Comparison of ENCODE assay signal across 11 cellular contexts in the genomic region with DNA sequence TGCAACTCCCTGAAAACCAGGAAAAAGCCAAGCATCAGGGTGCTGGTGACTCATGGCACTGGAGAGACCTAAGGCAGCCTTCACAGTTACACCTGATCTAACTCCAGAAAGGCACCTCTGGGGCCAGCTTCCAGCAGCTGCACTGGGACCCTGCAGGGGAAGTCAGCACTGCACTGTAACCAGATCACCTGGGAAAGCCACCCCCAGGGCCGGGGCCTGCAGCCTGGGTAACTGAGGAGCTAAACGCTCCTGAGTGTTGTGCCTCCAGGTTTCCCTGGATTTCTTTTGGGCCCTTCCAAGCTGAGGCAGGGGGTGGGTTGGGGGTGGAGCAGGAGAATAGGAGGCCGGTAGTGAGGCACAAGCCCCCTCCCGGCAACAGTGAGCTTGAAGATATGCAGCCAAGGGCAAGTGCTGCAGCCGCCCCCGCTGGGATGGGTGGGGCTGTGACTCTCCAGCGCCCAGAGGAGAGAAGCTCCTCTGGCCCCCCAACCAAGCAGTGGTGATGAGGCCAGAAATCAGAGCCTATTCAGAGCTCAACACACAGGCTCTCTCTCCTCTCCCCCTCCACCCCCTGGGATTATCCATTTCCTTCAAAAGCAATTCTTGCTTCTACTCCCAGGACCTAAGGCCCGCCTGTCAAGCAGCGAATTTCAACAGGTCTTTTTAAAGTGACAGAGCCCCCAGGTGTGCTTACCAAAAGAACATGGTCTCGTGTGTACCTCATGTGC. TPM values are rescaled to one million over a fixed set of nuclear protein-coding genes. Genes with fewer than 3 reads are reported as not detected.
DNase-seq lines count a peak whose midpoint lies in the region; ATAC-seq, FAIRE-seq and TF ChIP-seq lines count a peak whose summit lies in the region.
"Had no signal": no experiment of that assay in that cellular context is flagged by ENCODE, and none has a peak within 500 bp of the region (broad histone marks: within the 10 kb centered on the region; RNA-seq: fewer than 3 reads in every experiment).

No MANE protein-coding gene starts in this region.

- H3K4me3 ChIP-seq in GM23338 (peak overlapping the region; percentile 85), cardiac fibroblast (replicated peaks in 1 of 2; ENCODE audit: low read depth in 2 of 2, low read length in 2 of 2) (peak overlapping the region; percentile 72 to 91), kidney (ENCODE audit: low read length in 2 of 2) (peak overlapping the region; percentile 24 to 66), skeletal muscle tissue (ENCODE audit: low read length in 3 of 3) (peak overlapping the region; percentile 74 to 89 (median 86))

- peaks cover 49% of the 10 kb centered on the region for H3K36me3 Mint-ChIP-seq in GM23338 (ENCODE audit: low read depth)

- H3K4me1 Mint-ChIP-seq in GM23338 = peaks cover 66% of the 10 kb centered on the region

- no peak for FAIRE-seq in kidney (lab: Jason Lieb, UNC)

- ATAC-seq in GM23338 = peak; percentile 22

- no peak overlapping the region for H2AFZ ChIP-seq in GM23338

- H3K27me3 Mint-ChIP-seq in GM23338 (ENCODE audit: insufficient read depth, low read depth, poor library complexity) = peaks cover 22% of the 10 kb centered on the region

- peak; percentile 68 for DNase-seq in GM23338 (ENCODE audit: low spot score)
- DNase-seq in cardiac fibroblast (ENCODE audit: low read depth in 2 of 2) = peak in 1 of 2 donors; percentile 12
- peak; percentile 69 for DNase-seq in kidney
- DNase-seq in effector CD8-positive, alpha-beta T cell (lab: John Stamatoyannopoulos, UW) = no peak
- no peak for DNase-seq in NCI-H187 treated with DMSO at 0.1 percent for 48 hours (lab: John Stamatoyannopoulos, UW)
- DNase-seq in KG1 (lab: John Stamatoyannopoulos, UW) = no peak
- DNase-seq in HT-29 (ENCODE audit: low spot score) = no peak
- DNase-seq: NCI-H2029 treated with DMSO at 0.1 percent for 48 hours had no signal

- no peak for TF ChIP-seq CTCF in GM23338 (conservative IDR thresholded peaks at IDR 0.05; ENCODE audit: low read depth in 2 of 2)
- no peak for TF ChIP-seq CTCF in cardiac fibroblast (IDR thresholded peaks at IDR 0.05; ENCODE audit: low read depth, low read length)
- TF ChIP-seq CTCF in kidney (IDR thresholded peaks at IDR 0.05; ENCODE audit: borderline replicate concordance, extremely low read depth, insufficient read depth) = no peak

- H3K79me2 ChIP-seq in GM23338 (replicated peaks; ENCODE audit: insufficient read depth) = peaks cover 66% of the 10 kb centered on the region

- peaks cover 3% of the 10 kb centered on the region; the same call in 2 of the 3 replicates for H3K9me3 Mint-ChIP-seq in GM23338
- H3K9me3 Mint-ChIP-seq: activated T-helper 2 cell treated with anti-CD3 and anti-CD28 coated beads, Interferon-gamma antibody, Interleukin-2, Interleukin-4, amounts not matched to agents 10 μg/mL and 5 μg/mL and 100 μg/mL, durations not matched to agents 14 hours and 24 hours and 36 hours had no signal

- peak overlapping the region; percentile 95 for H3K27ac ChIP-seq in GM23338 (ENCODE audit: low read depth)
- peak overlapping the region in 1 of 2 donors; percentile 43 for H3K27ac ChIP-seq in kidney (ENCODE audit: low read depth in 2 of 2, low read length in 2 of 2)
- peak overlapping the region; percentile 81 for H3K27ac ChIP-seq in skeletal muscle tissue (ENCODE audit: low read depth, low read length)

- H3F3A ChIP-seq in GM23338 (replicated peaks; ENCODE audit: low read depth) = peaks cover 6% of the 10 kb centered on the region; the same call in 1 of the 2 replicates

- peak overlapping the region; percentile 88 for H3K27ac Mint-ChIP-seq in GM23338
- H3K27ac Mint-ChIP-seq: activated T-helper 2 cell treated with anti-CD3 and anti-CD28 coated beads, Interferon-gamma antibody, Interleukin-2, Interleukin-4, amounts not matched to agents 10 μg/mL and 5 μg/mL and 100 μg/mL, durations not matched to agents 14 hours and 24 hours and 36 hours had no signal

- intact Hi-C loops in kidney (cut with DNase I) = loop anchor here (5.0 kb wide), 1 partner anchor 695 kb away; no protein-coding TSS in a partner anchor

- H3K4me3 Mint-ChIP-seq in GM23338 = peak overlapping the region; percentile 84

- H3K36me3 ChIP-seq in GM23338 (ENCODE audit: insufficient read depth) (peaks cover 15% of the 10 kb centered on the region), kidney (ENCODE audit: control insufficient read depth in 1 of 2, insufficient read depth in 2 of 2, low read length in 2 of 2) (no peaks in the 10 kb centered on the region), skeletal muscle tissue (ENCODE audit: control insufficient read depth in 3 of 3, insufficient read depth in 3 of 3, low read length in 3 of 3) (peaks cover 20 to 28% (median 21%) of the 10 kb centered on the region in 3 donors)

- H3K27me3 ChIP-seq in GM23338 (ENCODE audit: insufficient read depth) = peaks cover 34% of the 10 kb centered on the region
- H3K27me3 ChIP-seq in skeletal muscle tissue (ENCODE audit: control insufficient read depth in 3 of 3, insufficient read depth in 3 of 3, low read length in 3 of 3) = no peaks in the 10 kb centered on the region

- H3K4me2 ChIP-seq in GM23338 = peak overlapping the region; percentile 96

- no peaks in the 10 kb centered on the region for H3K9me2 ChIP-seq in GM23338 (ENCODE audit: insufficient read depth)

- H3K4me1 ChIP-seq in GM23338 (ENCODE audit: insufficient read depth) (peaks cover 36% of the 10 kb centered on the region), kidney (ENCODE audit: control insufficient read depth in 1 of 2, insufficient read depth in 1 of 2, low read depth in 1 of 2, low read length in 2 of 2) (peaks cover 0 to 5% of the 10 kb centered on the region in 2 donors), skeletal muscle tissue (ENCODE audit: control insufficient read depth in 3 of 3, insufficient read depth in 3 of 3, low read length in 3 of 3) (peaks cover 54 to 64% (median 63%) of the 10 kb centered on the region in 3 donors)

- no peaks in the 10 kb centered on the region for H4K20me1 ChIP-seq in GM23338 (replicated peaks; ENCODE audit: insufficient read depth)

- H3K9me3 ChIP-seq in kidney (ENCODE audit: control insufficient read depth in 1 of 2, low read length in 2 of 2) = no peaks in the 10 kb centered on the region
- H3K9me3 ChIP-seq in skeletal muscle tissue (ENCODE audit: control insufficient read depth in 3 of 3, low read length in 3 of 3) = no peaks in the 10 kb centered on the region
- H3K9me3 ChIP-seq: Peyer's patch had no signal

- H3K9ac ChIP-seq in kidney (ENCODE audit: low read length in 2 of 2) (peak overlapping the region in 1 of 2 donors; percentile 61), skeletal muscle tissue (ENCODE audit: low read depth in 1 of 3, low read length in 3 of 3) (peak overlapping the region; percentile 81 to 93 (median 89))

TF ChIP-seq in GM23338, 12 proteins besides CTCF, POLR2A, EP300 and RAD21 (continues in another document):
- TF ChIP-seq EZH2 (IDR thresholded peaks at IDR 0.05; ENCODE audit: low read depth, unreplicated experiment) = no peak
- TF ChIP-seq NANOG (IDR thresholded peaks at IDR 0.05; ENCODE audit: borderline replicate concordance) = no peak
- no peak for TF ChIP-seq POLR2AphosphoS5 (IDR thresholded peaks at IDR 0.05; ENCODE audit: low read depth)
- no peak for TF ChIP-seq REST (IDR thresholded peaks at IDR 0.05; ENCODE audit: unreplicated experiment)
- no peak for TF ChIP-seq ZNF331 (CRISPR knock-in tag; IDR thresholded peaks at IDR 0.05; ENCODE audit: low read depth)
- no peak for TF ChIP-seq JUNB (IDR thresholded peaks at IDR 0.05; ENCODE audit: unreplicated experiment)

RNA-seq across cellular contexts. Expression of gene CXCL12, which starts 2.6 kb away (rescaled TPM):
- 47.3 and 53.8 TPM in 2 replicates for total RNA-seq in GM23338 (2014; rRNA removed; shearing (Covaris generic))
- polyA plus RNA-seq in GM23338 (2016; fragmentation: Nextera tagmentation; extraction: Ambion mirVana) (58.5 and 63.7 TPM in 2 replicates), kidney (ENCODE audit: insufficient read depth, low read depth, low replicate concordance) (111 TPM)
- total RNA-seq in kidney (99.5 TPM), skeletal muscle tissue (83.5 TPM)
- total RNA-seq in HT-29 (2014; rRNA removed; shearing (Covaris generic)) = not detected in 2 replicates
- total RNA-seq: activated T-helper 2 cell treated with anti-CD3 and anti-CD28 coated beads, Interferon-gamma antibody, Interleukin-2, Interleukin-4, amounts not matched to agents 10 μg/mL and 5 μg/mL and 100 μg/mL, durations not matched to agents 14 hours and 24 hours and 36 hours had no signal

Comparison
In these comparisons a context has a peak if more than half of its experiments do, and no peak if none do; other contexts are left out.
1. DNase-seq: peak in GM23338 (single experiment) and kidney (single experiment); none in effector CD8-positive, alpha-beta T cell (single experiment), NCI-H187 treated with DMSO at 0.1 percent for 48 hours (single experiment), KG1 (single experiment) and HT-29 (single experiment).
2. RNA of gene CXCL12, which starts 2.6 kb away (total RNA-seq): 99.5 TPM in kidney (single experiment), 83.5 TPM in skeletal muscle tissue (single experiment) and 47.3 to 53.8 TPM in GM23338; not detected in HT-29; every median in the first group is over 10 times any median in the second.
3. Peak in every context shown above with its lines, with median percentiles within 50 percentile points of each other: H3K4me3 ChIP-seq.